1 cellular context compared by ENCODE assay signal in genomic region chr1:226940029-226940805, GRCh38.
A peak's percentile ranks its signal among the peaks of the same experiment; 100 is the strongest.
TF ChIP-seq lines count a peak whose summit lies in the region.

Gene COQ8A (plus strand): TSS chr1:226940294. CDS start chr1:226961386, 21,092 bp downstream.

TF ChIP-seq in HEK293, 187 proteins besides CTCF, POLR2A, EP300 and RAD21 (continued from another document and continues in another):
- TF ChIP-seq ZBTB6 (tag by site-specific recombination; IDR thresholded peaks at IDR 0.05): no peak
- peak; percentile 89 for TF ChIP-seq KLF17 (tag by site-specific recombination; IDR thresholded peaks at IDR 0.05)
- no peak for TF ChIP-seq ZNF623 (tag by site-specific recombination; IDR thresholded peaks at IDR 0.05)
- TF ChIP-seq, protein P1, sequence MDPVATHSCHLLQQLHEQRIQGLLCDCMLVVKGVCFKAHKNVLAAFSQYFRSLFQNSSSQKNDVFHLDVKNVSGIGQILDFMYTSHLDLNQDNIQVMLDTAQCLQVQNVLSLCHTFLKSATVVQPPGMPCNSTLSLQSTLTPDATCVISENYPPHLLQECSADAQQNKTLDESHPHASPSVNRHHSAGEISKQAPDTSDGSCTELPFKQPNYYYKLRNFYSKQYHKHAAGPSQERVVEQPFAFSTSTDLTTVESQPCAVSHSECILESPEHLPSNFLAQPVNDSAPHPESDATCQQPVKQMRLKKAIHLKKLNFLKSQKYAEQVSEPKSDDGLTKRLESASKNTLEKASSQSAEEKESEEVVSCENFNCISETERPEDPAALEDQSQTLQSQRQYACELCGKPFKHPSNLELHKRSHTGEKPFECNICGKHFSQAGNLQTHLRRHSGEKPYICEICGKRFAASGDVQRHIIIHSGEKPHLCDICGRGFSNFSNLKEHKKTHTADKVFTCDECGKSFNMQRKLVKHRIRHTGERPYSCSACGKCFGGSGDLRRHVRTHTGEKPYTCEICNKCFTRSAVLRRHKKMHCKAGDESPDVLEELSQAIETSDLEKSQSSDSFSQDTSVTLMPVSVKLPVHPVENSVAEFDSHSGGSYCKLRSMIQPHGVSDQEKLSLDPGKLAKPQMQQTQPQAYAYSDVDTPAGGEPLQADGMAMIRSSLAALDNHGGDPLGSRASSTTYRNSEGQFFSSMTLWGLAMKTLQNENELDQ (tag by site-specific recombination; IDR thresholded peaks at IDR 0.05; ENCODE audit: low read depth): no peak
- TF ChIP-seq, protein P2, sequence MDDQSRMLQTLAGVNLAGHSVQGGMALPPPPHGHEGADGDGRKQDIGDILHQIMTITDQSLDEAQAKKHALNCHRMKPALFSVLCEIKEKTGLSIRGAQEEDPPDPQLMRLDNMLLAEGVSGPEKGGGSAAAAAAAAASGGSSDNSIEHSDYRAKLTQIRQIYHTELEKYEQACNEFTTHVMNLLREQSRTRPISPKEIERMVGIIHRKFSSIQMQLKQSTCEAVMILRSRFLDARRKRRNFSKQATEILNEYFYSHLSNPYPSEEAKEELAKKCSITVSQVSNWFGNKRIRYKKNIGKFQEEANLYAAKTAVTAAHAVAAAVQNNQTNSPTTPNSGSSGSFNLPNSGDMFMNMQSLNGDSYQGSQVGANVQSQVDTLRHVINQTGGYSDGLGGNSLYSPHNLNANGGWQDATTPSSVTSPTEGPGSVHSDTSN (CRISPR knock-in tag; IDR thresholded peaks at IDR 0.05): no peak; the same call in 1 of the 2 replicates
- no peak for TF ChIP-seq MEIS1 (CRISPR knock-in tag; IDR thresholded peaks at IDR 0.05; ENCODE audit: borderline replicate concordance)
- TF ChIP-seq ZNF184 (tag by site-specific recombination; IDR thresholded peaks at IDR 0.05): 0 out of 2 replicates have a peak, but pooled peaks have one; percentile 10
- TF ChIP-seq ZIC2 (tag by site-specific recombination; IDR thresholded peaks at IDR 0.05): no peak; the same call in 1 of the 2 replicates
- TF ChIP-seq, protein P3, sequence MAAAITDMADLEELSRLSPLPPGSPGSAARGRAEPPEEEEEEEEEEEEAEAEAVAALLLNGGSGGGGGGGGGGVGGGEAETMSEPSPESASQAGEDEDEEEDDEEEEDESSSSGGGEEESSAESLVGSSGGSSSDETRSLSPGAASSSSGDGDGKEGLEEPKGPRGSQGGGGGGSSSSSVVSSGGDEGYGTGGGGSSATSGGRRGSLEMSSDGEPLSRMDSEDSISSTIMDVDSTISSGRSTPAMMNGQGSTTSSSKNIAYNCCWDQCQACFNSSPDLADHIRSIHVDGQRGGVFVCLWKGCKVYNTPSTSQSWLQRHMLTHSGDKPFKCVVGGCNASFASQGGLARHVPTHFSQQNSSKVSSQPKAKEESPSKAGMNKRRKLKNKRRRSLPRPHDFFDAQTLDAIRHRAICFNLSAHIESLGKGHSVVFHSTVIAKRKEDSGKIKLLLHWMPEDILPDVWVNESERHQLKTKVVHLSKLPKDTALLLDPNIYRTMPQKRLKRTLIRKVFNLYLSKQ (tag by site-specific recombination; IDR thresholded peaks at IDR 0.05; ENCODE audit: borderline replicate concordance): no peak
- TF ChIP-seq OSR2 (tag by site-specific recombination; IDR thresholded peaks at IDR 0.05): no peak
- TF ChIP-seq ZBTB17 (tag by site-specific recombination; IDR thresholded peaks at IDR 0.05): peak; percentile 69; the same call in 1 of the 2 replicates
- TF ChIP-seq HOXA7 (CRISPR knock-in tag; IDR thresholded peaks at IDR 0.05; ENCODE audit: borderline replicate concordance): no peak
- peak; percentile 91 for TF ChIP-seq ZBTB8A (tag by site-specific recombination; IDR thresholded peaks at IDR 0.05)
- no peak for TF ChIP-seq ZNF548 (tag by site-specific recombination; IDR thresholded peaks at IDR 0.05)
- TF ChIP-seq ZNF132 (tag by site-specific recombination; IDR thresholded peaks at IDR 0.05; ENCODE audit: borderline replicate concordance): no peak
- TF ChIP-seq ZSCAN23 (tag by site-specific recombination; IDR thresholded peaks at IDR 0.05): no peak
- no peak for TF ChIP-seq ZNF701 (tag by site-specific recombination; IDR thresholded peaks at IDR 0.05)
- TF ChIP-seq, protein P4, sequence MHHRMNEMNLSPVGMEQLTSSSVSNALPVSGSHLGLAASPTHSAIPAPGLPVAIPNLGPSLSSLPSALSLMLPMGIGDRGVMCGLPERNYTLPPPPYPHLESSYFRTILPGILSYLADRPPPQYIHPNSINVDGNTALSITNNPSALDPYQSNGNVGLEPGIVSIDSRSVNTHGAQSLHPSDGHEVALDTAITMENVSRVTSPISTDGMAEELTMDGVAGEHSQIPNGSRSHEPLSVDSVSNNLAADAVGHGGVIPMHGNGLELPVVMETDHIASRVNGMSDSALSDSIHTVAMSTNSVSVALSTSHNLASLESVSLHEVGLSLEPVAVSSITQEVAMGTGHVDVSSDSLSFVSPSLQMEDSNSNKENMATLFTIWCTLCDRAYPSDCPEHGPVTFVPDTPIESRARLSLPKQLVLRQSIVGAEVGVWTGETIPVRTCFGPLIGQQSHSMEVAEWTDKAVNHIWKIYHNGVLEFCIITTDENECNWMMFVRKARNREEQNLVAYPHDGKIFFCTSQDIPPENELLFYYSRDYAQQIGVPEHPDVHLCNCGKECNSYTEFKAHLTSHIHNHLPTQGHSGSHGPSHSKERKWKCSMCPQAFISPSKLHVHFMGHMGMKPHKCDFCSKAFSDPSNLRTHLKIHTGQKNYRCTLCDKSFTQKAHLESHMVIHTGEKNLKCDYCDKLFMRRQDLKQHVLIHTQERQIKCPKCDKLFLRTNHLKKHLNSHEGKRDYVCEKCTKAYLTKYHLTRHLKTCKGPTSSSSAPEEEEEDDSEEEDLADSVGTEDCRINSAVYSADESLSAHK (tag by site-specific recombination; IDR thresholded peaks at IDR 0.05): no peak
- TF ChIP-seq GLIS2 (tag by site-specific recombination; IDR thresholded peaks at IDR 0.05): peak; percentile 97
- TF ChIP-seq BCL6B (tag by site-specific recombination; IDR thresholded peaks at IDR 0.05): no peak
- TF ChIP-seq SP3 (tag by site-specific recombination; IDR thresholded peaks at IDR 0.05): peak; percentile 89
- TF ChIP-seq, protein P5, sequence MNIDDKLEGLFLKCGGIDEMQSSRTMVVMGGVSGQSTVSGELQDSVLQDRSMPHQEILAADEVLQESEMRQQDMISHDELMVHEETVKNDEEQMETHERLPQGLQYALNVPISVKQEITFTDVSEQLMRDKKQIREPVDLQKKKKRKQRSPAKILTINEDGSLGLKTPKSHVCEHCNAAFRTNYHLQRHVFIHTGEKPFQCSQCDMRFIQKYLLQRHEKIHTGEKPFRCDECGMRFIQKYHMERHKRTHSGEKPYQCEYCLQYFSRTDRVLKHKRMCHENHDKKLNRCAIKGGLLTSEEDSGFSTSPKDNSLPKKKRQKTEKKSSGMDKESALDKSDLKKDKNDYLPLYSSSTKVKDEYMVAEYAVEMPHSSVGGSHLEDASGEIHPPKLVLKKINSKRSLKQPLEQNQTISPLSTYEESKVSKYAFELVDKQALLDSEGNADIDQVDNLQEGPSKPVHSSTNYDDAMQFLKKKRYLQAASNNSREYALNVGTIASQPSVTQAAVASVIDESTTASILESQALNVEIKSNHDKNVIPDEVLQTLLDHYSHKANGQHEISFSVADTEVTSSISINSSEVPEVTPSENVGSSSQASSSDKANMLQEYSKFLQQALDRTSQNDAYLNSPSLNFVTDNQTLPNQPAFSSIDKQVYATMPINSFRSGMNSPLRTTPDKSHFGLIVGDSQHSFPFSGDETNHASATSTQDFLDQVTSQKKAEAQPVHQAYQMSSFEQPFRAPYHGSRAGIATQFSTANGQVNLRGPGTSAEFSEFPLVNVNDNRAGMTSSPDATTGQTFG (tag by site-specific recombination; IDR thresholded peaks at IDR 0.05; ENCODE audit: borderline replicate concordance): no peak
- TF ChIP-seq ZNF76 (tag by site-specific recombination; IDR thresholded peaks at IDR 0.05; ENCODE audit: borderline replicate concordance, low read depth): no peak; the same call in 1 of the 2 replicates
- no peak for TF ChIP-seq KLF7 (tag by site-specific recombination; IDR thresholded peaks at IDR 0.05; ENCODE audit: borderline replicate concordance)
- TF ChIP-seq ZNF660 (tag by site-specific recombination; IDR thresholded peaks at IDR 0.05): peak; percentile 86
- TF ChIP-seq ZBTB7A (tag by site-specific recombination; IDR thresholded peaks at IDR 0.05; ENCODE audit: low read depth): peak; percentile 77; the same call in 1 of the 2 replicates
- TF ChIP-seq ZNF473 (tag by site-specific recombination; IDR thresholded peaks at IDR 0.05): no peak
- peak; percentile 56 for TF ChIP-seq ZNF335 (tag by site-specific recombination; conservative IDR thresholded peaks at IDR 0.05)
- TF ChIP-seq ZBTB1 (tag by site-specific recombination; IDR thresholded peaks at IDR 0.05): no peak
- TF ChIP-seq PRDM6 (tag by site-specific recombination; IDR thresholded peaks at IDR 0.05): no peak
- TF ChIP-seq ZNF426 (tag by site-specific recombination; IDR thresholded peaks at IDR 0.05): no peak
- no peak for TF ChIP-seq ZNF670 (tag by site-specific recombination; IDR thresholded peaks at IDR 0.05; ENCODE audit: low read depth)
- TF ChIP-seq YY1 (tag by site-specific recombination; IDR thresholded peaks at IDR 0.05): no peak; the same call in 1 of the 2 replicates
- TF ChIP-seq ZBTB11 (tag by site-specific recombination; conservative IDR thresholded peaks at IDR 0.05; ENCODE audit: low read depth): no peak
- TF ChIP-seq ZNF707 (tag by site-specific recombination; IDR thresholded peaks at IDR 0.05): no peak
- no peak; the same call in 1 of the 2 replicates for TF ChIP-seq MYNN (tag by site-specific recombination; IDR thresholded peaks at IDR 0.05; ENCODE audit: borderline replicate concordance)
- no peak for TF ChIP-seq ZNF302 (tag by site-specific recombination; IDR thresholded peaks at IDR 0.05; ENCODE audit: low read depth)
